Comparison of ENCODE assay signal across 1 cellular context in genomic region chr1:234327577-234328164, GRCh38.
TF ChIP-seq lines count a peak whose summit lies in the region.

No MANE protein-coding gene starts in this region.

TF ChIP-seq in HepG2, 621 proteins besides CTCF, POLR2A, EP300 and RAD21 (continued from another document and continues in another):
- TF ChIP-seq NFAT5 (CRISPR knock-in tag; IDR thresholded peaks at IDR 0.05) (peak; percentile 91), TFDP2 (CRISPR knock-in tag; IDR thresholded peaks at IDR 0.05) (peak; percentile 90), IKZF4 (CRISPR knock-in tag; IDR thresholded peaks at IDR 0.05; ENCODE audit: borderline replicate concordance, low read depth, not compliant biosample characterization) (no peak), RXRA (CRISPR knock-in tag; IDR thresholded peaks at IDR 0.05) (peak; percentile 47; the same call in 1 of the 2 replicates), TAF1 (CRISPR knock-in tag; IDR thresholded peaks at IDR 0.05) (no peak), TMF1 (CRISPR knock-in tag; IDR thresholded peaks at IDR 0.05; ENCODE audit: low read depth) (peak; percentile 80; the same call in 1 of the 2 replicates), ZSCAN5A (CRISPR knock-in tag; IDR thresholded peaks at IDR 0.05; ENCODE audit: borderline replicate concordance) (peak; percentile 73; the same call in 1 of the 2 replicates), MLX (CRISPR knock-in tag; IDR thresholded peaks at IDR 0.05) (peak; percentile 67), TRIM24 (CRISPR knock-in tag; IDR thresholded peaks at IDR 0.05) (no peak), MXD1 (CRISPR knock-in tag; IDR thresholded peaks at IDR 0.05) (peak; percentile 49; the same call in 1 of the 2 replicates), PITX1 (CRISPR knock-in tag; IDR thresholded peaks at IDR 0.05) (peak; percentile 78; the same call in 1 of the 2 replicates), SNAI1 (CRISPR knock-in tag; IDR thresholded peaks at IDR 0.05; ENCODE audit: borderline replicate concordance) (0 out of 2 replicates have a peak, but pooled peaks have one; percentile 54), ZGPAT (CRISPR knock-in tag; IDR thresholded peaks at IDR 0.05) (peak; percentile 80), ZNF761 (CRISPR knock-in tag; conservative IDR thresholded peaks at IDR 0.05) (no peak), ZNF205 (CRISPR knock-in tag; IDR thresholded peaks at IDR 0.05) (peak; percentile 88), MED13 (CRISPR knock-in tag; IDR thresholded peaks at IDR 0.05) (0 out of 2 replicates have a peak, but pooled peaks have one; percentile 54), PRPF4 (IDR thresholded peaks at IDR 0.05; ENCODE audit: low read depth, low read length, poor library complexity, severe bottlenecking) (no peak), HNRNPLL (IDR thresholded peaks at IDR 0.05; ENCODE audit: low read depth, low read length, poor library complexity, severe bottlenecking) (no peak), ZBTB26 (CRISPR knock-in tag; IDR thresholded peaks at IDR 0.05; ENCODE audit: borderline replicate concordance) (0 out of 2 replicates have a peak, but pooled peaks have one; percentile 54), TGIF2 (CRISPR knock-in tag; IDR thresholded peaks at IDR 0.05) (no peak), GTF3A (CRISPR knock-in tag; conservative IDR thresholded peaks at IDR 0.05) (no peak), IRF2 (CRISPR knock-in tag; IDR thresholded peaks at IDR 0.05) (peak; percentile 45; the same call in 1 of the 2 replicates), ZMAT3 (CRISPR knock-in tag; conservative IDR thresholded peaks at IDR 0.05) (no peak; the same call in 1 of the 2 replicates), KMT2B (CRISPR knock-in tag; IDR thresholded peaks at IDR 0.05) (peak; percentile 58; the same call in 1 of the 2 replicates), ZNF253 (CRISPR knock-in tag; IDR thresholded peaks at IDR 0.05; ENCODE audit: borderline replicate concordance) (no peak), MED1 (CRISPR knock-in tag; IDR thresholded peaks at IDR 0.05) (peak; percentile 83), ZNF563 (CRISPR knock-in tag; IDR thresholded peaks at IDR 0.05) (0 out of 2 replicates have a peak, but pooled peaks have one; percentile 25), REL (CRISPR knock-in tag; conservative IDR thresholded peaks at IDR 0.05) (no peak), NRL (CRISPR knock-in tag; IDR thresholded peaks at IDR 0.05; ENCODE audit: borderline replicate concordance) (peak; percentile 72; the same call in 1 of the 2 replicates), PHF8 (CRISPR knock-in tag; IDR thresholded peaks at IDR 0.05) (no peak), ZNF746 (CRISPR knock-in tag; IDR thresholded peaks at IDR 0.05) (0 out of 2 replicates have a peak, but pooled peaks have one; percentile 66), ZNF580 (CRISPR knock-in tag; IDR thresholded peaks at IDR 0.05; ENCODE audit: borderline replicate concordance, low read depth) (peak; percentile 37; the same call in 1 of the 2 replicates), SP1 (IDR thresholded peaks at IDR 0.05) (no peak), SP1 (CRISPR knock-in tag; IDR thresholded peaks at IDR 0.05) (no peak), ZFYVE20 (CRISPR knock-in tag; IDR thresholded peaks at IDR 0.05; ENCODE audit: borderline replicate concordance, low read depth) (no peak), ZNF770 (CRISPR knock-in tag; IDR thresholded peaks at IDR 0.05) (peak; percentile 48; the same call in 1 of the 2 replicates), HDAC6 (IDR thresholded peaks at IDR 0.05; ENCODE audit: low read depth, low read length) (no peak), KLF6 (CRISPR knock-in tag; IDR thresholded peaks at IDR 0.05) (peak; percentile 70; the same call in 1 of the 2 replicates), DMAP1 (CRISPR knock-in tag; IDR thresholded peaks at IDR 0.05) (0 out of 2 replicates have a peak, but pooled peaks have one; percentile 26), ZNF841 (CRISPR knock-in tag; IDR thresholded peaks at IDR 0.05; ENCODE audit: borderline replicate concordance) (no peak), ETV5 (CRISPR knock-in tag; IDR thresholded peaks at IDR 0.05; ENCODE audit: borderline replicate concordance) (peak; percentile 91), ZNF703 (CRISPR knock-in tag; IDR thresholded peaks at IDR 0.05; ENCODE audit: borderline replicate concordance) (no peak; the same call in 1 of the 2 replicates), ZNF788 (CRISPR knock-in tag; IDR thresholded peaks at IDR 0.05; ENCODE audit: borderline replicate concordance) (peak; percentile 58; the same call in 1 of the 2 replicates), RELA (CRISPR knock-in tag; IDR thresholded peaks at IDR 0.05) (no peak), MEF2D (CRISPR knock-in tag; IDR thresholded peaks at IDR 0.05) (peak; percentile 76; the same call in 1 of the 2 replicates), GABPB1 (CRISPR knock-in tag; IDR thresholded peaks at IDR 0.05) (peak; percentile 64), RORA (CRISPR knock-in tag; IDR thresholded peaks at IDR 0.05) (no peak), POLR2AphosphoS2 (IDR thresholded peaks at IDR 0.05; ENCODE audit: low read depth, low read length) (no peak), SAFB2 (CRISPR knock-in tag; IDR thresholded peaks at IDR 0.05; ENCODE audit: borderline replicate concordance, low read depth) (peak; percentile 48; the same call in 1 of the 2 replicates), DR1 (CRISPR knock-in tag; IDR thresholded peaks at IDR 0.05) (no peak), ZNF790 (CRISPR knock-in tag; IDR thresholded peaks at IDR 0.05; ENCODE audit: borderline replicate concordance) (no peak), XBP1 (CRISPR knock-in tag; IDR thresholded peaks at IDR 0.05) (no peak), ZBTB8A (CRISPR knock-in tag; IDR thresholded peaks at IDR 0.05; ENCODE audit: borderline replicate concordance, low read depth) (no peak), THAP11 (CRISPR knock-in tag; IDR thresholded peaks at IDR 0.05) (peak; percentile 61)
